In the genomic region with DNA sequence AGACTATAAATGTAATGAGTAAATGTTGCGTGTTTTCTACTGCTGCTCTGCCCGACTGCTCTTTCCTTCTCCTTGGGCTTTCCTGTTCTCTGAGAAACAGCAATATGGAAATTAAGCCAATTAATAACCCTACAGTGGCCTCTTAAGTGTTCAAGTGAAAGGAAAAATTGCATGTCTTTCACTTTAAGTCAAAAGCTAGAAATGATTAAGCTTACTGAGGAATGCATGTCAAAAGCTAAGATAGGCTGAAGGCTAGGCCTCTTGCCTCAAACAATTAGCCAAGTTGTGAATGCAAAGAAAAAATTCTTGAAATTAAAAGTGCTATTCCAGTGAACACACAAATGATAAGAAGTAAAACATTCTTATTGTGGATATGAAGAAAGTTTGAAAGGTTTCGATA, we compare ENCODE assay signal across 19 cellular contexts. TPM values are rescaled to one million over a fixed set of nuclear protein-coding genes. Genes with fewer than 3 reads are reported as not detected.
DNase-seq lines count a peak whose midpoint lies in the region; ATAC-seq and TF ChIP-seq lines count a peak whose summit lies in the region.
"Had no signal": no experiment of that assay in that cellular context is flagged by ENCODE, and none has a peak within 500 bp of the region (broad histone marks: within the 10 kb centered on the region; RNA-seq: fewer than 3 reads in every experiment).

No MANE protein-coding gene starts in this region.

- peak; percentile 65 for ATAC-seq in GM18861 (IDR thresholded peaks at IDR 0.05; ENCODE audit: unreplicated experiment)
- peak; percentile 59 for ATAC-seq in GM21786 (IDR thresholded peaks at IDR 0.05; ENCODE audit: unreplicated experiment)
- ATAC-seq in central memory CD8-positive, alpha-beta T cell (replicated peaks; ENCODE audit: extremely low read depth, poor library complexity, severe bottlenecking) = no peak
- no peak for ATAC-seq in naive thymus-derived CD8-positive, alpha-beta T cell

- peaks cover 12% of the 10 kb centered on the region for H3K4me1 Mint-ChIP-seq in activated CD4-positive, alpha-beta T cell treated with anti-CD3 and anti-CD28 coated beads, Interleukin-2, amount 10 ng/mL, durations not matched to agents 24 days and 14 days
- H3K4me1 Mint-ChIP-seq in activated CD4-positive, alpha-beta T cell treated with anti-CD3 and anti-CD28 coated beads, Interleukin-2, amount 10 ng/mL, durations not matched to agents 7 days and 5 days = peaks cover 9% of the 10 kb centered on the region
- peaks cover 20% of the 10 kb centered on the region for H3K4me1 Mint-ChIP-seq in central memory CD8-positive, alpha-beta T cell
- H3K4me1 Mint-ChIP-seq in Caco-2 (ENCODE audit: low read depth, unreplicated experiment) = peaks cover 6% of the 10 kb centered on the region
- peaks cover 0 to 4% (median 0%) of the 10 kb centered on the region in 4 donors for H3K4me1 Mint-ChIP-seq in naive thymus-derived CD8-positive, alpha-beta T cell

- no peaks in the 10 kb centered on the region for H3K27me3 ChIP-seq in Caco-2 (replicated peaks; ENCODE audit: control insufficient read depth, insufficient read depth, low read length)
- H3K27me3 ChIP-seq: BLaER1, Peyer's patch had no signal

- no peak for DNase-seq in activated CD4-positive, alpha-beta T cell treated with anti-CD3 and anti-CD28 coated beads, Interleukin-2, amount 10 ng/mL, durations not matched to agents 24 days and 14 days
- no peak for DNase-seq in activated CD4-positive, alpha-beta T cell treated with anti-CD3 and anti-CD28 coated beads, Interleukin-2, amount 10 ng/mL, durations not matched to agents 7 days and 5 days
- no peak for DNase-seq in central memory CD8-positive, alpha-beta T cell (ENCODE audit: low spot score in 2 of 2)
- DNase-seq in posterior vena cava (ENCODE audit: low spot score) (no peak), Caco-2 (no peak)
- DNase-seq in naive thymus-derived CD8-positive, alpha-beta T cell = no peak
- DNase-seq: 8988T, DMS153, EL, HCEC 1CT, NCI-H187 treated with DMSO at 0.1 percent for 48 hours, NCI-H2171 treated with DMSO at 0.1 percent for 48 hours, NCI-H82, Peyer's patch, Right ventricle myocardium superior had no signal

- BruUV-seq in Caco-2 (replicated peaks; lab: Mats Ljungman, UMichigan) = no TSS peak

- no peaks in the 10 kb centered on the region for H3K27me3 Mint-ChIP-seq in activated CD4-positive, alpha-beta T cell treated with anti-CD3 and anti-CD28 coated beads, Interleukin-2, amount 10 ng/mL, durations not matched to agents 24 days and 14 days
- no peaks in the 10 kb centered on the region for H3K27me3 Mint-ChIP-seq in activated CD4-positive, alpha-beta T cell treated with anti-CD3 and anti-CD28 coated beads, Interleukin-2, amount 10 ng/mL, durations not matched to agents 7 days and 5 days
- no peaks in the 10 kb centered on the region for H3K27me3 Mint-ChIP-seq in central memory CD8-positive, alpha-beta T cell
- no peaks in the 10 kb centered on the region for H3K27me3 Mint-ChIP-seq in Caco-2 (ENCODE audit: insufficient read depth, unreplicated experiment)
- H3K27me3 Mint-ChIP-seq in naive thymus-derived CD8-positive, alpha-beta T cell = no peaks in the 10 kb centered on the region
- H3K27me3 Mint-ChIP-seq: IgD-negative memory B cell had no signal

- H3K36me3 Mint-ChIP-seq in activated CD4-positive, alpha-beta T cell treated with anti-CD3 and anti-CD28 coated beads, Interleukin-2, amount 10 ng/mL, durations not matched to agents 24 days and 14 days (ENCODE audit: low read depth) = peaks cover 56% of the 10 kb centered on the region
- H3K36me3 Mint-ChIP-seq in activated CD4-positive, alpha-beta T cell treated with anti-CD3 and anti-CD28 coated beads, Interleukin-2, amount 10 ng/mL, durations not matched to agents 7 days and 5 days (ENCODE audit: low read depth) = peaks cover 52% of the 10 kb centered on the region
- H3K36me3 Mint-ChIP-seq in central memory CD8-positive, alpha-beta T cell (ENCODE audit: insufficient read depth) = peaks cover 19% of the 10 kb centered on the region
- H3K36me3 Mint-ChIP-seq in Caco-2 (ENCODE audit: insufficient read depth, unreplicated experiment) = peaks cover 46% of the 10 kb centered on the region
- peaks cover 13 to 78% (median 39%) of the 10 kb centered on the region in 3 donors for H3K36me3 Mint-ChIP-seq in naive thymus-derived CD8-positive, alpha-beta T cell

- peak overlapping the region; percentile 17 for H3K27ac Mint-ChIP-seq in activated CD4-positive, alpha-beta T cell treated with anti-CD3 and anti-CD28 coated beads, Interleukin-2, amount 10 ng/mL, durations not matched to agents 24 days and 14 days
- no peak overlapping the region for H3K27ac Mint-ChIP-seq in activated CD4-positive, alpha-beta T cell treated with anti-CD3 and anti-CD28 coated beads, Interleukin-2, amount 10 ng/mL, durations not matched to agents 7 days and 5 days
- H3K27ac Mint-ChIP-seq in central memory CD8-positive, alpha-beta T cell (ENCODE audit: low read depth) = peak overlapping the region; percentile 87
- H3K27ac Mint-ChIP-seq in Caco-2 (ENCODE audit: unreplicated experiment) = no peak overlapping the region
- no peak overlapping the region for H3K27ac Mint-ChIP-seq in naive thymus-derived CD8-positive, alpha-beta T cell

- H3K9me3 ChIP-seq in Caco-2 = no peaks in the 10 kb centered on the region; the same call in 1 of the 2 replicates
- H3K9me3 ChIP-seq: BLaER1, Peyer's patch had no signal

- intact Hi-C loops in activated CD4-positive, alpha-beta T cell treated with anti-CD3 and anti-CD28 coated beads, Interleukin-2, amount 10 ng/mL, durations not matched to agents 24 days and 14 days (cut with micrococcal nuclease) = loop anchor here (2.0 kb wide), 1 partner anchor 54 kb away; a partner anchor contains a TSS
- intact Hi-C loops in posterior vena cava (cut with DNase I) = no loop called here
- intact Hi-C loops in Caco-2 (cut with micrococcal nuclease; ENCODE audit: unreplicated experiment) = no loop called here

- peaks cover 7% of the 10 kb centered on the region; the same call in 1 of the 2 replicates for H3K4me1 ChIP-seq in Caco-2
- H3K4me1 ChIP-seq: BLaER1, Peyer's patch had no signal

- CTCF ChIA-PET in activated CD4-positive, alpha-beta T cell treated with anti-CD3 and anti-CD28 coated beads, Interleukin-2, amount 10 ng/mL, durations not matched to agents 7 days and 5 days (lab: Charles Lee) = interaction anchor here (0.6 kb wide), 1 partner anchor 203 kb away, joined by 3 read pairs; no protein-coding TSS in a partner anchor
- CTCF ChIA-PET in Caco-2 (lab: Charles Lee) = no interaction called here

- TF ChIP-seq CTCF in Caco-2 (IDR thresholded peaks at IDR 0.05; ENCODE audit: insufficient read depth in 1 of 2, low read depth in 1 of 2, low read length in 1 of 2, severe bottlenecking in 1 of 2, unreplicated experiment in 1 of 2) = no peak

- no peaks in the 10 kb centered on the region for H3K36me3 ChIP-seq in Caco-2 (ENCODE audit: control insufficient read depth, insufficient read depth, low read length)

- H3K9me3 Mint-ChIP-seq in activated CD4-positive, alpha-beta T cell treated with anti-CD3 and anti-CD28 coated beads, Interleukin-2, amount 10 ng/mL, durations not matched to agents 24 days and 14 days = peaks cover 9% of the 10 kb centered on the region
- peaks cover 3% of the 10 kb centered on the region for H3K9me3 Mint-ChIP-seq in activated CD4-positive, alpha-beta T cell treated with anti-CD3 and anti-CD28 coated beads, Interleukin-2, amount 10 ng/mL, durations not matched to agents 7 days and 5 days
- no peaks in the 10 kb centered on the region for H3K9me3 Mint-ChIP-seq in central memory CD8-positive, alpha-beta T cell
- peaks cover 9% of the 10 kb centered on the region for H3K9me3 Mint-ChIP-seq in Caco-2 (ENCODE audit: unreplicated experiment)
- no peaks in the 10 kb centered on the region for H3K9me3 Mint-ChIP-seq in naive thymus-derived CD8-positive, alpha-beta T cell

- H3K4me3 ChIP-seq in Caco-2 (ENCODE audit: low read depth, low read length) = no peak overlapping the region
- H3K4me3 ChIP-seq: BLaER1, Peyer's patch had no signal

- POLR2A ChIA-PET in activated CD4-positive, alpha-beta T cell treated with anti-CD3 and anti-CD28 coated beads, Interleukin-2, amount 10 ng/mL, durations not matched to agents 7 days and 5 days (lab: Charles Lee) = no interaction called here
- POLR2A ChIA-PET in Caco-2 (lab: Charles Lee) = no interaction called here
- POLR2A ChIA-PET in naive thymus-derived CD8-positive, alpha-beta T cell (lab: Charles Lee) = no interaction called here

- H3K4me3 Mint-ChIP-seq in activated CD4-positive, alpha-beta T cell treated with anti-CD3 and anti-CD28 coated beads, Interleukin-2, amount 10 ng/mL, durations not matched to agents 24 days and 14 days = no peak overlapping the region
- H3K4me3 Mint-ChIP-seq in activated CD4-positive, alpha-beta T cell treated with anti-CD3 and anti-CD28 coated beads, Interleukin-2, amount 10 ng/mL, durations not matched to agents 7 days and 5 days = no peak overlapping the region
- H3K4me3 Mint-ChIP-seq in central memory CD8-positive, alpha-beta T cell = no peak overlapping the region
- no peak overlapping the region for H3K4me3 Mint-ChIP-seq in Caco-2 (ENCODE audit: unreplicated experiment)
- no peak overlapping the region for H3K4me3 Mint-ChIP-seq in naive thymus-derived CD8-positive, alpha-beta T cell
- H3K4me3 Mint-ChIP-seq: IgD-negative memory B cell had no signal

RNA-seq across cellular contexts. Expression of a gene that starts 55.0 kb away (rescaled TPM):
- total RNA-seq in activated CD4-positive, alpha-beta T cell treated with anti-CD3 and anti-CD28 coated beads, Interleukin-2, amount 10 ng/mL, durations not matched to agents 24 days and 14 days = 59.1 and 61.7 TPM in 2 replicates
- 10 to 100 TPM; 58.4 to 58.5 TPM for total RNA-seq in activated CD4-positive, alpha-beta T cell treated with anti-CD3 and anti-CD28 coated beads, Interleukin-2, amount 10 ng/mL, durations not matched to agents 7 days and 5 days
- total RNA-seq in posterior vena cava (10 to 100 TPM; 46.5 to 47.1 TPM), Caco-2 (2022) (64.9 and 80.4 TPM in 2 replicates)
- 10 to 100 TPM; 44.0 to 48.0 TPM for total RNA-seq in naive thymus-derived CD8-positive, alpha-beta T cell
- 1 to 10 TPM; 5.3 to 9.0 (median 7.6) TPM for polyA plus RNA-seq in naive thymus-derived CD8-positive, alpha-beta T cell

Comparison
In these comparisons a context has a peak if more than half of its experiments do, and no peak if none do; other contexts are left out.
1. H3K27ac Mint-ChIP-seq: peak in activated CD4-positive, alpha-beta T cell treated with anti-CD3 and anti-CD28 coated beads, Interleukin-2, amount 10 ng/mL, durations not matched to agents 24 days and 14 days (single experiment) and central memory CD8-positive, alpha-beta T cell (single experiment); none in activated CD4-positive, alpha-beta T cell treated with anti-CD3 and anti-CD28 coated beads, Interleukin-2, amount 10 ng/mL, durations not matched to agents 7 days and 5 days (single experiment), Caco-2 (single experiment) and naive thymus-derived CD8-positive, alpha-beta T cell (0 of 10).
2. ATAC-seq: peak in GM18861 (single experiment) and GM21786 (single experiment); none in central memory CD8-positive, alpha-beta T cell (single experiment) and naive thymus-derived CD8-positive, alpha-beta T cell (0 of 2).